In genomic region chr1:15952317-15953258, GRCh38 we compare ENCODE assay signal across 1 cellular context.
TF ChIP-seq lines count a peak whose summit lies in the region.

No MANE protein-coding gene starts in this region.

TF ChIP-seq in K562, 482 proteins besides CTCF, POLR2A, EP300 and RAD21 (continued from another document and continues in another):
- TF ChIP-seq U2AF1 (optimal IDR thresholded peaks at IDR 0.05; ENCODE audit: low read depth, low read length) (no peak), THAP7 (CRISPR knock-in tag; IDR thresholded peaks at IDR 0.05) (no peak), KLF6 (CRISPR knock-in tag; IDR thresholded peaks at IDR 0.05; ENCODE audit: borderline replicate concordance) (peak; percentile 37; the same call in 1 of the 2 replicates), KDM1A (IDR thresholded peaks at IDR 0.05) (peak; percentile 93 to 98), ZNF121 (CRISPR knock-in tag; conservative IDR thresholded peaks at IDR 0.05) (no peak; the same call in 1 of the 2 replicates), CBFB (CRISPR knock-in tag; IDR thresholded peaks at IDR 0.05) (no peak), ELF1 (tag; IDR thresholded peaks at IDR 0.05) (peak; percentile 85), ZFP30 (CRISPR knock-in tag; IDR thresholded peaks at IDR 0.05; ENCODE audit: borderline replicate concordance) (no peak), BCOR (IDR thresholded peaks at IDR 0.05) (peak; percentile 95), SPI1 (IDR thresholded peaks at IDR 0.05; ENCODE audit: borderline replicate concordance, low read depth, low read length) (peak; percentile 96), XRCC5 (IDR thresholded peaks at IDR 0.05; ENCODE audit: low read depth, low read length) (peak; percentile 65; the same call in 1 of the 2 replicates), ZNF639 (CRISPR knock-in tag; conservative IDR thresholded peaks at IDR 0.05 in 1 of 2, IDR thresholded peaks at IDR 0.05 in 1 of 2) (peak in 1 of 2 experiments; percentile 73; a peak in 2 of 4 replicates), HNRNPLL (IDR thresholded peaks at IDR 0.05; ENCODE audit: low read depth, low read length, poor library complexity, severe bottlenecking) (peak; percentile 6), ASH1L (IDR thresholded peaks at IDR 0.05; ENCODE audit: borderline replicate concordance, low read depth, partially characterized antibody) (no peak), ESRRA (IDR thresholded peaks at IDR 0.05; ENCODE audit: borderline replicate concordance, low read depth) (peak; percentile 40), TCF7L2 (IDR thresholded peaks at IDR 0.05; ENCODE audit: low read depth, low read length) (no peak), NFIC (IDR thresholded peaks at IDR 0.05) (peak; percentile 95), ZNF217 (CRISPR knock-in tag; IDR thresholded peaks at IDR 0.05) (no peak), SRF (CRISPR knock-in tag; IDR thresholded peaks at IDR 0.05) (0 out of 4 replicates have a peak, but pooled peaks of 1 of the 2 experiments have one; percentile 19), SIN3B (IDR thresholded peaks at IDR 0.05; ENCODE audit: low read depth) (no peak), PBX2 (CRISPR knock-in tag; IDR thresholded peaks at IDR 0.05; ENCODE audit: low read depth) (no peak), PBX2 (tag; conservative IDR thresholded peaks at IDR 0.05; ENCODE audit: low read depth) (peak; percentile 64), ZNF3 (CRISPR knock-in tag; IDR thresholded peaks at IDR 0.05) (no peak), ZNF140 (CRISPR knock-in tag; IDR thresholded peaks at IDR 0.05) (no peak), ID3 (CRISPR knock-in tag; IDR thresholded peaks at IDR 0.05) (no peak), ID3 (tag; IDR thresholded peaks at IDR 0.05) (peak; percentile 59; the same call in 1 of the 2 replicates), CAMTA2 (CRISPR knock-in tag; conservative IDR thresholded peaks at IDR 0.05) (no peak), YBX1 (IDR thresholded peaks at IDR 0.05) (no peak), POLR3A (IDR thresholded peaks at IDR 0.05; ENCODE audit: borderline replicate concordance, extremely low read depth, insufficient read depth, insufficient read length) (no peak), GABPB1 (CRISPR knock-in tag; IDR thresholded peaks at IDR 0.05) (peak; percentile 76), ZBED1 (IDR thresholded peaks at IDR 0.05) (peak; percentile 92), RBM22 (IDR thresholded peaks at IDR 0.05; ENCODE audit: low read depth, low read length, poor library complexity, severe bottlenecking) (no peak), ZNF707 (CRISPR knock-in tag; conservative IDR thresholded peaks at IDR 0.05) (no peak), ZNF316 (IDR thresholded peaks at IDR 0.05) (peak; percentile 71), SRSF9 (IDR thresholded peaks at IDR 0.05; ENCODE audit: borderline replicate concordance, low read depth, low read length) (no peak), PRMT5 (CRISPR knock-in tag; IDR thresholded peaks at IDR 0.05) (no peak), PPARD (CRISPR knock-in tag; IDR thresholded peaks at IDR 0.05) (no peak), PCBP2 (IDR thresholded peaks at IDR 0.05; ENCODE audit: low read depth, low read length, poor library complexity, severe bottlenecking) (no peak), RNF2 (IDR thresholded peaks at IDR 0.05) (peak; percentile 98), AFF1 (IDR thresholded peaks at IDR 0.05; ENCODE audit: low read depth in 1 of 2, partially characterized antibody in 2 of 2) (peak; percentile 65 to 95), CBFA2T2 (conservative IDR thresholded peaks at IDR 0.05) (peak; percentile 93), MED1 (CRISPR knock-in tag; IDR thresholded peaks at IDR 0.05; ENCODE audit: borderline replicate concordance) (no peak), MEF2D (tag; conservative IDR thresholded peaks at IDR 0.05; ENCODE audit: low read depth) (0 out of 2 replicates have a peak, but pooled peaks have one; percentile 16), BDP1 (IDR thresholded peaks at IDR 0.05; ENCODE audit: insufficient read depth, insufficient read length) (no peak), HMG20B (CRISPR knock-in tag; IDR thresholded peaks at IDR 0.05) (no peak), NFE2 (IDR thresholded peaks at IDR 0.05; ENCODE audit: low read depth) (peak; percentile 95), NCOA4 (IDR thresholded peaks at IDR 0.05; ENCODE audit: partially characterized antibody) (peak; percentile 28)
- TF ChIP-seq, protein P1, sequence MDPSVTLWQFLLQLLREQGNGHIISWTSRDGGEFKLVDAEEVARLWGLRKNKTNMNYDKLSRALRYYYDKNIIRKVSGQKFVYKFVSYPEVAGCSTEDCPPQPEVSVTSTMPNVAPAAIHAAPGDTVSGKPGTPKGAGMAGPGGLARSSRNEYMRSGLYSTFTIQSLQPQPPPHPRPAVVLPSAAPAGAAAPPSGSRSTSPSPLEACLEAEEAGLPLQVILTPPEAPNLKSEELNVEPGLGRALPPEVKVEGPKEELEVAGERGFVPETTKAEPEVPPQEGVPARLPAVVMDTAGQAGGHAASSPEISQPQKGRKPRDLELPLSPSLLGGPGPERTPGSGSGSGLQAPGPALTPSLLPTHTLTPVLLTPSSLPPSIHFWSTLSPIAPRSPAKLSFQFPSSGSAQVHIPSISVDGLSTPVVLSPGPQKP (CRISPR knock-in tag; IDR thresholded peaks at IDR 0.05) = no peak
- TF ChIP-seq, protein P2, sequence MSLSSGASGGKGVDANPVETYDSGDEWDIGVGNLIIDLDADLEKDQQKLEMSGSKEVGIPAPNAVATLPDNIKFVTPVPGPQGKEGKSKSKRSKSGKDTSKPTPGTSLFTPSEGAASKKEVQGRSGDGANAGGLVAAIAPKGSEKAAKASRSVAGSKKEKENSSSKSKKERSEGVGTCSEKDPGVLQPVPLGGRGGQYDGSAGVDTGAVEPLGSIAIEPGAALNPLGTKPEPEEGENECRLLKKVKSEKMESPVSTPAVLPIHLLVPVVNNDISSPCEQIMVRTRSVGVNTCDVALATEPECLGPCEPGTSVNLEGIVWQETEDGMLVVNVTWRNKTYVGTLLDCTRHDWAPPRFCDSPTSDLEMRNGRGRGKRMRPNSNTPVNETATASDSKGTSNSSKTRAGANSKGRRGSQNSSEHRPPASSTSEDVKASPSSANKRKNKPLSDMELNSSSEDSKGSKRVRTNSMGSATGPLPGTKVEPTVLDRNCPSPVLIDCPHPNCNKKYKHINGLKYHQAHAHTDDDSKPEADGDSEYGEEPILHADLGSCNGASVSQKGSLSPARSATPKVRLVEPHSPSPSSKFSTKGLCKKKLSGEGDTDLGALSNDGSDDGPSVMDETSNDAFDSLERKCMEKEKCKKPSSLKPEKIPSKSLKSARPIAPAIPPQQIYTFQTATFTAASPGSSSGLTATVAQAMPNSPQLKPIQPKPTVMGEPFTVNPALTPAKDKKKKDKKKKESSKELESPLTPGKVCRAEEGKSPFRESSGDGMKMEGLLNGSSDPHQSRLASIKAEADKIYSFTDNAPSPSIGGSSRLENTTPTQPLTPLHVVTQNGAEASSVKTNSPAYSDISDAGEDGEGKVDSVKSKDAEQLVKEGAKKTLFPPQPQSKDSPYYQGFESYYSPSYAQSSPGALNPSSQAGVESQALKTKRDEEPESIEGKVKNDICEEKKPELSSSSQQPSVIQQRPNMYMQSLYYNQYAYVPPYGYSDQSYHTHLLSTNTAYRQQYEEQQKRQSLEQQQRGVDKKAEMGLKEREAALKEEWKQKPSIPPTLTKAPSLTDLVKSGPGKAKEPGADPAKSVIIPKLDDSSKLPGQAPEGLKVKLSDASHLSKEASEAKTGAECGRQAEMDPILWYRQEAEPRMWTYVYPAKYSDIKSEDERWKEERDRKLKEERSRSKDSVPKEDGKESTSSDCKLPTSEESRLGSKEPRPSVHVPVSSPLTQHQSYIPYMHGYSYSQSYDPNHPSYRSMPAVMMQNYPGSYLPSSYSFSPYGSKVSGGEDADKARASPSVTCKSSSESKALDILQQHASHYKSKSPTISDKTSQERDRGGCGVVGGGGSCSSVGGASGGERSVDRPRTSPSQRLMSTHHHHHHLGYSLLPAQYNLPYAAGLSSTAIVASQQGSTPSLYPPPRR (CRISPR knock-in tag; IDR thresholded peaks at IDR 0.05; ENCODE audit: borderline replicate concordance) = peak; percentile 84; the same call in 1 of the 2 replicates
- TF ChIP-seq, protein P3, sequence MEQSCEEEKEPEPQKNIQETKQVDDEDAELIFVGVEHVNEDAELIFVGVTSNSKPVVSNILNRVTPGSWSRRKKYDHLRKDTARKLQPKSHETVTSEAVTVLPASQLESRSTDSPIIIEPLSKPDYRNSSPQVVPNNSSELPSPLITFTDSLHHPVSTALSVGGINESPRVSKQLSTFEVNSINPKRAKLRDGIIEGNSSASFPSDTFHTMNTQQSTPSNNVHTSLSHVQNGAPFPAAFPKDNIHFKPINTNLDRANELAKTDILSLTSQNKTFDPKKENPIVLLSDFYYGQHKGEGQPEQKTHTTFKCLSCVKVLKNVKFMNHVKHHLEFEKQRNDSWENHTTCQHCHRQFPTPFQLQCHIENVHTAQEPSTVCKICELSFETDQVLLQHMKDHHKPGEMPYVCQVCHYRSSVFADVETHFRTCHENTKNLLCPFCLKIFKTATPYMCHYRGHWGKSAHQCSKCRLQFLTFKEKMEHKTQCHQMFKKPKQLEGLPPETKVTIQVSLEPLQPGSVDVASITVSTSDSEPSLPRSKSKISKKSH (CRISPR knock-in tag; IDR thresholded peaks at IDR 0.05) = no peak
- TF ChIP-seq, protein P4, sequence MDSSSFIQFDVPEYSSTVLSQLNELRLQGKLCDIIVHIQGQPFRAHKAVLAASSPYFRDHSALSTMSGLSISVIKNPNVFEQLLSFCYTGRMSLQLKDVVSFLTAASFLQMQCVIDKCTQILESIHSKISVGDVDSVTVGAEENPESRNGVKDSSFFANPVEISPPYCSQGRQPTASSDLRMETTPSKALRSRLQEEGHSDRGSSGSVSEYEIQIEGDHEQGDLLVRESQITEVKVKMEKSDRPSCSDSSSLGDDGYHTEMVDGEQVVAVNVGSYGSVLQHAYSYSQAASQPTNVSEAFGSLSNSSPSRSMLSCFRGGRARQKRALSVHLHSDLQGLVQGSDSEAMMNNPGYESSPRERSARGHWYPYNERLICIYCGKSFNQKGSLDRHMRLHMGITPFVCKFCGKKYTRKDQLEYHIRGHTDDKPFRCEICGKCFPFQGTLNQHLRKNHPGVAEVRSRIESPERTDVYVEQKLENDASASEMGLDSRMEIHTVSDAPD (CRISPR knock-in tag; IDR thresholded peaks at IDR 0.05) = no peak
